Comparison of ENCODE assay signal across 8 cellular contexts in the genomic region with DNA sequence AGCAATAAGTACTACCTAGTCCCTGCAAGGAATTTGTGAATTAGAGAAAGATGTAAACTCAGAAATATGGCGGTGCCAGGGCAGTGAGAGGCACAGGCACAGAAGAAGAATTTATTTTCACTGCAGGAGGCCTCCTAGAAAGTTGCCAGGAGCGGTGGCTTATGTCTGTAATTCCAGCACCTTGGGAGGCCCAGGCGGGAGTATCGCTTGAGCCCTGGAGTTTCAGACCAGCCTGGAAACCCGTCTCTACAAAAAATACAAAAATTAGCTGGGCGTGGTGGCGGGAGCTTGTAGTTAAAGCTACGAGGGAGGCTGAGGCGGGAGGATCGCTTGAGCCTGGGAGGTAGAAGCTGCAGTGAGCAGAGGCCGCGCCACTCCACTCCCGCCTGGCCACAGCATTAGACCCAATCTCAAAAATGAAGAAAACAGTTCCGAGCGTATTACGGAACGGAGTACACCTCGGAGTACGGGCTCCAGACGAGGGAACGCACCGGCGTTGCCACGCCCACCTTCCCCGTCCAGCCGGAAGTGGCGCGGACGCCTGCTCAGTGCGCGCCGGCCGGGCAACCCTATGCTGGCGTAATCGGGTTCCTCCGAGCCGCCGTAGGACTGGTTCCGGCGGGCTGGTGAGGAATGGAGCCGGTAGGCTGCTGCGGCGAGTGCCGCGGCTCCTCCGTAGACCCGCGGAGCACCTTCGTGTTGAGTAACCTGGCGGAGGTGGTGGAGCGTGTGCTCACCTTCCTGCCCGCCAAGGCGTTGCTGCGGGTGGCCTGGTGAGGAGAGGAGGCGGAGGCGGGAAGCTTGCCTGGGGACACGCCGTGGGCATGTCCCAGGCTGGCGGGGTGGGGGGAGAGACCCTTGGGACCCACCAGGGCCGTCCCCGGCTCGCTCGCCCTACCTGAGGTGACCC. TPM values are rescaled to one million over a fixed set of nuclear protein-coding genes. Genes with fewer than 3 reads are reported as not detected.
DNase-seq lines count a peak whose midpoint lies in the region; TF ChIP-seq lines count a peak whose summit lies in the region.

FBXO22 (plus strand) TSS at position 548 of the 910 bp plus-strand sequence; CDS start at position 634, 86 bp downstream.

- peaks cover 60% of the 10 kb centered on the region for H3K36me3 ChIP-seq in endodermal cell (ENCODE audit: control insufficient read depth, insufficient read depth, low read length)

- H3K9me3 Mint-ChIP-seq in endodermal cell: no peaks in the 10 kb centered on the region

- 4 to 20% methylated on average over 11 to 63 of the region's 63 CpGs for WGBS in endodermal cell (ENCODE audit: insufficient coverage in 1 of 2, insufficient read length in 1 of 2), 2 experiments

- H3K4me3 Mint-ChIP-seq in endodermal cell: peak within 1 kb of the TSS; percentile 88

- peak; percentile 54 for DNase-seq in COLO829 (ENCODE audit: low spot score)
- peak; percentile 86 for DNase-seq in GM20000 (ENCODE audit: low spot score)
- peak; percentile 62 for DNase-seq in HS-5 (ENCODE audit: low read depth)
- DNase-seq in NOMO-1 treated with dmso at 0.1 percent for 144 hours (lab: John Stamatoyannopoulos, UW; ENCODE audit: unreplicated experiment): peak; percentile 82
- DNase-seq in activated CD8-positive, alpha-beta memory T cell treated with anti-CD3 and anti-CD28 coated beads, Interleukin-2, amount 50 U/mL, for 1 hour (ENCODE audit: extremely low read depth): peak; percentile 64
- DNase-seq in endodermal cell: peak; percentile 97
- peak; percentile 97 for DNase-seq in mesenteric fat pad (ENCODE audit: low spot score)
- peak; percentile 72 for DNase-seq in stimulated activated CD8-positive, alpha-beta memory T cell treated with anti-CD3 and anti-CD28 coated beads, Interleukin-15, amount 100 ng/mL, for 1 hour (ENCODE audit: low read depth)

- no peaks in the 10 kb centered on the region for H3K27me3 Mint-ChIP-seq in endodermal cell (ENCODE audit: insufficient read depth)

- H3K27ac ChIP-seq in endodermal cell (ENCODE audit: low read depth, low read length): peak within 1 kb of the TSS; percentile 86

- no peaks in the 10 kb centered on the region for H3K9me3 ChIP-seq in endodermal cell (ENCODE audit: control insufficient read depth, low read length)

- peaks cover 18% of the 10 kb centered on the region for H3K36me3 Mint-ChIP-seq in endodermal cell (ENCODE audit: low read depth)

- H3K4me1 Mint-ChIP-seq in endodermal cell: peaks cover 16% of the 10 kb centered on the region

- peak within 1 kb of the TSS; percentile 95 for H3K4me3 ChIP-seq in endodermal cell (ENCODE audit: low read length)

- H3K9ac ChIP-seq in endodermal cell (ENCODE audit: extremely low read depth, low read length, poor library complexity, severe bottlenecking): peak within 1 kb of the TSS; percentile 95

- peaks cover 7% of the 10 kb centered on the region for H3K4me1 ChIP-seq in endodermal cell (ENCODE audit: control insufficient read depth, insufficient read depth, low read length)

- peak within 1 kb of the TSS; percentile 99 for H3K27ac Mint-ChIP-seq in endodermal cell

- TF ChIP-seq CTCF in GM20000 (IDR thresholded peaks at IDR 0.05; ENCODE audit: extremely low read depth, missing control alignments) (no peak), endodermal cell (conservative IDR thresholded peaks at IDR 0.05) (no peak)

- H3K27me3 ChIP-seq in endodermal cell (ENCODE audit: control insufficient read depth, insufficient read depth, low read length, poor library complexity, severe bottlenecking): no peaks in the 10 kb centered on the region

RNA-seq across cellular contexts. Expression of gene FBXO22, which starts in this region (rescaled TPM):
- total RNA-seq in endodermal cell (10 to 100 TPM; 47.6 to 48.1 TPM), mesenteric fat pad (18.3 TPM)
- 45.2 TPM for polyA plus RNA-seq in endodermal cell (2013, experiment 1 of 2)
- 38.8 TPM for polyA plus RNA-seq in endodermal cell (2013, experiment 2 of 2)

Comparison
In these comparisons a context has a peak if more than half of its experiments do, and no peak if none do; other contexts are left out.
1. Peak in every context shown above with its lines: DNase-seq, H3K4me3 ChIP-seq and H3K27ac ChIP-seq.